ENCODE assay signal across 11 cellular contexts in the genomic region with DNA sequence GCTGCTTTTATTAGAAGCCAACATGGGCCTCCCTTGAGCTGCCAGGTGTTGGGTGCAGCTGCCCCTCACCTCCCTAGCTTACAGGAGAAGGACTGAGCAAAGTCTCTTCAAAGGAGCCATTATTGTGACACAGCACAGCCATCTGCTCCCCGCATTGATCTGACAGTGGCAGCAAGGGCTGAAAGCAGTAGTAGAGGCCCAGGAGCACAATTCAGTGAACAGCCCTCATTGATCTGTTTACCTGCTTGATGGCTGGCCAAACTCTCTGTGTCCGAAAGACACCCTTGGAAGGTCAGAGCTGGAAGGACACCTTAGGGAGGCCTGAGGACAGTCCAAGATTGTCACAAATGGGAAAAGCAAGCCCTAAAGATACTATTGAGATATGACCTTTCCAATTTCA. TPM values are rescaled to one million over a fixed set of nuclear protein-coding genes. Genes with fewer than 3 reads are reported as not detected.
"Had no signal": no experiment of that assay in that cellular context is flagged by ENCODE, and none has a peak within 500 bp of the region (broad histone marks: within the 10 kb centered on the region; RNA-seq: fewer than 3 reads in every experiment).

No MANE protein-coding gene starts in this region.

- DNase-seq: GM23248, GOT3, H7, HFFc6, KBM-7 had no signal

- H3K36me3 ChIP-seq: HAP-1 had no signal

- H3K4me1 ChIP-seq: HAP-1 had no signal

- ATAC-seq: HCT116 had no signal

- FAIRE-seq: HTR-8/SVneo had no signal

- H3K9me3 ChIP-seq: HAP-1 had no signal

- H3K4me3 ChIP-seq: GM23248, HAP-1 had no signal

- H2AFZ ChIP-seq: GM23248 had no signal

RNA-seq across cellular contexts. Expression of gene HMGB4, which starts 14.5 kb away (rescaled TPM):
- total RNA-seq: GM23248, H4, H7, HFFc6, HT-29 had no signal
- polyA plus RNA-seq: GM23248, IgD-negative memory B cell had no signal
